Comparison of ENCODE assay signal across 9 cellular contexts in genomic region chr5:151158287-151158661, GRCh38. TPM values are rescaled to one million over a fixed set of nuclear protein-coding genes. Genes with fewer than 3 reads are reported as not detected.
A peak's percentile ranks its signal among the peaks of the same experiment; 100 is the strongest.
DNase-seq lines count a peak whose midpoint lies in the region; ATAC-seq, FAIRE-seq and TF ChIP-seq lines count a peak whose summit lies in the region.
"Had no signal": no experiment of that assay in that cellular context is flagged by ENCODE, and none has a peak within 500 bp of the region (broad histone marks: within the 10 kb centered on the region; RNA-seq: fewer than 3 reads in every experiment).

No MANE protein-coding gene starts in this region.

- FAIRE-seq in GM12891 (lab: Jason Lieb, UNC) (peak; percentile 72), endothelial cell of umbilical vein (lab: Jason Lieb, UNC) (peak; percentile 15)
- FAIRE-seq: TTC549 had no signal

- intact Hi-C loops in PC-3 (cut with micrococcal nuclease) = no loop called here
- intact Hi-C loops in endothelial cell of umbilical vein (cut with micrococcal nuclease) = no loop called here

- peaks cover 42% of the 10 kb centered on the region for H3K4me1 Mint-ChIP-seq in osteocyte (ENCODE audit: unreplicated experiment)

- H3K4me1 ChIP-seq in PC-3 (ENCODE audit: insufficient read depth, low read length) (peaks cover 28% of the 10 kb centered on the region), endothelial cell of umbilical vein (ENCODE audit: control insufficient read depth, extremely low read depth, insufficient read depth, low read length) (peaks cover 25% of the 10 kb centered on the region)

- H3K4me2 ChIP-seq in PC-3 (ENCODE audit: low read length) (peak overlapping the region; percentile 89), endothelial cell of umbilical vein (ENCODE audit: insufficient read depth, low read length) (peak overlapping the region; percentile 85)

- H3K36me3 ChIP-seq in PC-3 (ENCODE audit: low read depth, low read length) (no peaks in the 10 kb centered on the region), endothelial cell of umbilical vein (ENCODE audit: control insufficient read depth in 2 of 2, extremely low read depth in 1 of 2, insufficient read depth in 2 of 2, low read length in 2 of 2) (peaks cover 0 to 3% of the 10 kb centered on the region in 2 experiments)

- H3K9me1 ChIP-seq in endothelial cell of umbilical vein (replicated peaks; ENCODE audit: control insufficient read depth, extremely low read depth, insufficient read depth, low read length) = no peaks in the 10 kb centered on the region

- no peaks in the 10 kb centered on the region for H3K9me2 ChIP-seq in PC-3 (replicated peaks; ENCODE audit: low read length)

- no peaks in the 10 kb centered on the region for H3K27me3 ChIP-seq in PC-3 (ENCODE audit: low read length)
- H3K27me3 ChIP-seq in endothelial cell of umbilical vein (ENCODE audit: control insufficient read depth in 2 of 2, insufficient read depth in 2 of 2, low read length in 2 of 2) = no peaks in the 10 kb centered on the region

- H3K27ac Mint-ChIP-seq in osteocyte (ENCODE audit: unreplicated experiment) = peak overlapping the region; percentile 82

- no peak for TF ChIP-seq POLR2A in GM12891 (IDR thresholded peaks at IDR 0.05; ENCODE audit: low read depth, low read length)
- TF ChIP-seq POLR2A in endothelial cell of umbilical vein (IDR thresholded peaks at IDR 0.05; ENCODE audit: low read depth, low read length) = no peak

- DNase-seq in GM12891 (ENCODE audit: insufficient read length, low spot score) = no peak
- no peak for DNase-seq in PC-3
- DNase-seq in endothelial cell of umbilical vein (ENCODE audit: low read depth, low spot score) = no peak
- no peak for DNase-seq in osteocyte (ENCODE audit: extremely low spot score, unreplicated experiment)
- no peak for DNase-seq in effector CD8-positive, alpha-beta T cell (lab: John Stamatoyannopoulos, UW)
- DNase-seq in NCI-H226 = no peak
- DNase-seq in UCSD-AML1 (lab: John Stamatoyannopoulos, UW; ENCODE audit: unreplicated experiment) = no peak
- DNase-seq in GDM1 (lab: John Stamatoyannopoulos, UW) = no peak

- no peaks in the 10 kb centered on the region for H3K9me3 ChIP-seq in PC-3 (ENCODE audit: low read length)
- no peaks in the 10 kb centered on the region for H3K9me3 ChIP-seq in endothelial cell of umbilical vein (replicated peaks; ENCODE audit: control insufficient read depth, insufficient read depth, low read length)

- CTCF ChIA-PET in PC-3 (lab: Charles Lee) = interaction anchor here (0.6 kb wide), 1 partner anchor 9 kb away, joined by 9 read pairs; no protein-coding TSS in a partner anchor
- CTCF ChIA-PET in endothelial cell of umbilical vein (lab: Charles Lee) = interaction anchor here (0.6 to 3.3 kb wide), 12 partner anchors 10 to 494 kb away, joined by 3 to 49 read pairs (median 6); partner anchors contain the start of genes CCDC69 and GM2A

- no peak overlapping the region for H3K27ac ChIP-seq in PC-3 (ENCODE audit: low read length)
- no peak overlapping the region for H3K27ac ChIP-seq in endothelial cell of umbilical vein (ENCODE audit: insufficient read depth, low read depth, low read length)

- H3K9ac ChIP-seq in PC-3 (ENCODE audit: low read length) (peak overlapping the region; percentile 66), endothelial cell of umbilical vein (replicated peaks; ENCODE audit: extremely low read depth, insufficient read depth, low read length) (peak overlapping the region; percentile 65)

- no peaks in the 10 kb centered on the region for H3K36me3 Mint-ChIP-seq in osteocyte (ENCODE audit: unreplicated experiment)

- H3K4me3 Mint-ChIP-seq in osteocyte (ENCODE audit: unreplicated experiment) = peak overlapping the region; percentile 86

- no peaks in the 10 kb centered on the region for H3F3A ChIP-seq in PC-3 (ENCODE audit: low read length, unreplicated experiment)

- TF ChIP-seq CTCF in PC-3 (conservative IDR thresholded peaks at IDR 0.05; ENCODE audit: low read depth, low read length) = no peak
- no peak for TF ChIP-seq CTCF in endothelial cell of umbilical vein (IDR thresholded peaks at IDR 0.05; ENCODE audit: extremely low read depth in 1 of 2, insufficient read depth in 1 of 2, low read depth in 1 of 2, low read length in 2 of 2)
- no peak for TF ChIP-seq CTCF in osteocyte (IDR thresholded peaks at IDR 0.05)

- H2AFZ ChIP-seq in PC-3 (ENCODE audit: low read length) = peak overlapping the region; percentile 95
- H2AFZ ChIP-seq in endothelial cell of umbilical vein (ENCODE audit: low read depth, low read length) = peak overlapping the region; percentile 93

- BruUV-seq in PC-3 (replicated peaks; lab: Mats Ljungman, UMichigan) (no TSS peak), endothelial cell of umbilical vein (replicated peaks; lab: Mats Ljungman, UMichigan) (no TSS peak)

- peaks cover 2% of the 10 kb centered on the region for H3K27me3 Mint-ChIP-seq in osteocyte (ENCODE audit: unreplicated experiment)

- peak overlapping the region; percentile 67 for H3K4me3 ChIP-seq in PC-3 (ENCODE audit: low read length)
- peak overlapping the region in 2 of 3 experiments; percentile 73 to 81 for H3K4me3 ChIP-seq in endothelial cell of umbilical vein (replicated peaks in 1 of 3; ENCODE audit: insufficient read depth in 1 of 3, low read depth in 1 of 3, low read length in 3 of 3)

- no peak for ATAC-seq in PC-3

- POLR2A ChIA-PET in PC-3 (lab: Charles Lee; ENCODE audit: unreplicated experiment) (no interaction called here), endothelial cell of umbilical vein (lab: Charles Lee) (interaction anchor here (1.3 kb wide), 1 partner anchor 10 kb away, joined by 3 read pairs; no protein-coding TSS in a partner anchor)

- H3K79me2 ChIP-seq in PC-3 (ENCODE audit: low read length) (peaks cover 31% of the 10 kb centered on the region), endothelial cell of umbilical vein (ENCODE audit: control insufficient read depth, insufficient read depth, low read length) (peaks cover 41% of the 10 kb centered on the region)

- no peaks in the 10 kb centered on the region for H4K20me1 ChIP-seq in PC-3 (ENCODE audit: low read length)
- H4K20me1 ChIP-seq in endothelial cell of umbilical vein (replicated peaks; ENCODE audit: control insufficient read depth, extremely low read depth, insufficient read depth, low read length) = peaks cover 3% of the 10 kb centered on the region

- H3K9me3 Mint-ChIP-seq in osteocyte (ENCODE audit: unreplicated experiment) = no peaks in the 10 kb centered on the region

- dilution Hi-C loops in endothelial cell of umbilical vein (cut with MboI; ENCODE audit: extremely low pct_ligation_motif_present, low sequenced_read_pairs) = no loop called here

TF ChIP-seq in GM12891, 5 proteins besides CTCF, POLR2A, EP300 and RAD21:
- TF ChIP-seq SPI1 (IDR thresholded peaks at IDR 0.05; ENCODE audit: low read depth, low read length) (no peak), PAX5 (IDR thresholded peaks at IDR 0.05; ENCODE audit: insufficient read depth, low read length, severe bottlenecking) (no peak), POU2F2 (IDR thresholded peaks at IDR 0.05; ENCODE audit: low read depth, low read length) (no peak), POLR2AphosphoS5 (IDR thresholded peaks at IDR 0.05; ENCODE audit: low read depth, low read length) (0 out of 2 replicates have a peak, but pooled peaks have one; percentile 42)

TF ChIP-seq in endothelial cell of umbilical vein, 7 proteins besides CTCF, POLR2A, EP300 and RAD21:
- TF ChIP-seq FOS (IDR thresholded peaks at IDR 0.05; ENCODE audit: borderline replicate concordance, insufficient read depth, low read length) = no peak
- no peak for TF ChIP-seq GATA2 (IDR thresholded peaks at IDR 0.05; ENCODE audit: insufficient read depth, insufficient read length, low read depth, low read length)
- no peak for TF ChIP-seq JUN (IDR thresholded peaks at IDR 0.05; ENCODE audit: borderline replicate concordance, insufficient read depth, insufficient read length, low read depth)
- no peak for TF ChIP-seq EZH2 (IDR thresholded peaks at IDR 0.05; ENCODE audit: borderline replicate concordance, low read depth, low read length, severe bottlenecking)
- no peak for TF ChIP-seq MYC (IDR thresholded peaks at IDR 0.05; ENCODE audit: low read depth, low read length)
- TF ChIP-seq, protein P1, sequence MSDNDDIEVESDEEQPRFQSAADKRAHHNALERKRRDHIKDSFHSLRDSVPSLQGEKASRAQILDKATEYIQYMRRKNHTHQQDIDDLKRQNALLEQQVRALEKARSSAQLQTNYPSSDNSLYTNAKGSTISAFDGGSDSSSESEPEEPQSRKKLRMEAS (IDR thresholded peaks at IDR 0.05; ENCODE audit: insufficient read depth, insufficient read length) = no peak
- TF ChIP-seq POLR2AphosphoS5 (IDR thresholded peaks at IDR 0.05; ENCODE audit: insufficient read depth, low read depth, low read length) = no peak

RNA-seq across cellular contexts. Expression of gene ANXA6, which starts 0.7 kb away (rescaled TPM):
- polyA plus RNA-seq in GM12891 (2012; ENCODE audit: low read depth, missing spikeins) = 409 TPM
- total RNA-seq in PC-3 (2014; rRNA removed) (122 and 131 TPM in 2 replicates), endothelial cell of umbilical vein (240 and 266 TPM in 2 replicates), osteocyte (245 and 254 TPM in 2 replicates)
- polyA plus RNA-seq in endothelial cell of umbilical vein = 173 and 195 TPM in 2 replicates
- 188 and 193 TPM in 2 replicates for polyA plus RNA-seq in endothelial cell of umbilical vein (2011; cell fraction: cytosol; rRNA removed)
- 166 and 173 TPM in 2 replicates for polyA plus RNA-seq in endothelial cell of umbilical vein (2011; cell fraction: nucleus; rRNA removed)
- 191 and 212 TPM in 2 replicates for polyA plus RNA-seq in endothelial cell of umbilical vein (2012)
- polyA minus RNA-seq in endothelial cell of umbilical vein = 285 and 304 TPM in 2 replicates
- 37.5 TPM for polyA minus RNA-seq in endothelial cell of umbilical vein (2011; cell fraction: cytosol; rRNA and poly(A)+ RNA removed)
- polyA minus RNA-seq in endothelial cell of umbilical vein (2011; cell fraction: nucleus; rRNA and poly(A)+ RNA removed) = 130 and 133 TPM in 2 replicates
